ENCODE assay signal across 22 cellular contexts in genomic region chr3:119170821-119171220, GRCh38. TPM values are rescaled to one million over a fixed set of nuclear protein-coding genes. Genes with fewer than 3 reads are reported as not detected.
DNase-seq lines count a peak whose midpoint lies in the region; ATAC-seq and TF ChIP-seq lines count a peak whose summit lies in the region.
"Had no signal": no experiment of that assay in that cellular context is flagged by ENCODE, and none has a peak within 500 bp of the region (broad histone marks: within the 10 kb centered on the region; RNA-seq: fewer than 3 reads in every experiment).

No MANE protein-coding gene starts in this region.

- CTCF ChIA-PET in mammary epithelial cell (lab: Charles Lee; ENCODE audit: low non-redundant PET): no interaction called here

- DNase-seq in mammary epithelial cell: no peak
- no peak for DNase-seq in breast epithelium (ENCODE audit: low spot score in 2 of 2)
- DNase-seq in HFFc6: peak; percentile 26
- no peak for DNase-seq in foreskin keratinocyte
- no peak for DNase-seq in mucosa of descending colon
- DNase-seq in NCI-H187 (lab: John Stamatoyannopoulos, UW): no peak
- DNase-seq in posterior cingulate gyrus: no peak
- DNase-seq in germinal center (ENCODE audit: low spot score): no peak
- DNase-seq: BE2C; C1 segment of cervical spinal cord; CD4-positive, CD25-positive, alpha-beta regulatory T cell; CD8-positive, alpha-beta memory T cell; COR-L47; DMS 273 treated with DMSO at 0.1 percent for 48 hours; DMS53; DND-41; H7 had no signal

- ATAC-seq in foreskin keratinocyte (peak; percentile 12), mucosa of descending colon (no peak)
- ATAC-seq: A549, GM23338, HCT116 had no signal

- TF ChIP-seq CTCF in mammary epithelial cell (conservative IDR thresholded peaks at IDR 0.05 in 1 of 2, IDR thresholded peaks at IDR 0.05 in 1 of 2; ENCODE audit: extremely low read depth in 1 of 2, insufficient read depth in 1 of 2, low read depth in 1 of 2, low read length in 2 of 2): no peak
- no peak for TF ChIP-seq CTCF in breast epithelium (IDR thresholded peaks at IDR 0.05)
- TF ChIP-seq CTCF in HFFc6 (IDR thresholded peaks at IDR 0.05): no peak
- TF ChIP-seq CTCF in foreskin keratinocyte (conservative IDR thresholded peaks at IDR 0.05): no peak
- TF ChIP-seq CTCF in mucosa of descending colon (IDR thresholded peaks at IDR 0.05): no peak

- peaks cover 2% of the 10 kb centered on the region; the same call in 1 of the 2 replicates for H3K27me3 Mint-ChIP-seq in HFFc6 (ENCODE audit: insufficient read depth)

- peaks cover 14% of the 10 kb centered on the region for H3K4me1 Mint-ChIP-seq in HFFc6 (ENCODE audit: low read depth)
- H3K4me1 Mint-ChIP-seq: CD4-positive, CD25-positive, alpha-beta regulatory T cell; CD8-positive, alpha-beta memory T cell had no signal

- intact Hi-C loops in mammary epithelial cell (cut with micrococcal nuclease) (no loop called here), breast epithelium (cut with DNase I; ENCODE audit: low total_unique reads) (no loop called here), mucosa of descending colon (cut with DNase I, micrococcal nuclease) (no loop called here), posterior cingulate gyrus (cut with DNase I) (no loop called here)

- H3K79me2 ChIP-seq in mammary epithelial cell (ENCODE audit: insufficient read depth, low read length): no peaks in the 10 kb centered on the region

- no peak overlapping the region for H3K4me2 ChIP-seq in mammary epithelial cell (ENCODE audit: insufficient read depth, low read depth, low read length)
- H3K4me2 ChIP-seq: A549, GM23338 had no signal

- in situ Hi-C loops in mammary epithelial cell (cut with MboI; ENCODE audit: low sequenced_read_pairs in 2 of 2): no loop called here

- no peaks in the 10 kb centered on the region for H4K20me1 ChIP-seq in mammary epithelial cell (ENCODE audit: insufficient read depth, low read length)

- BruUV-seq in mammary epithelial cell (replicated peaks; lab: Mats Ljungman, UMichigan): no TSS peak

- H3K27ac Mint-ChIP-seq in HFFc6: peak overlapping the region; percentile 47; the same call in 1 of the 2 replicates
- H3K27ac Mint-ChIP-seq: CD4-positive, CD25-positive, alpha-beta regulatory T cell; CD8-positive, alpha-beta memory T cell; GM23338 had no signal

- H3K36me3 ChIP-seq in mammary epithelial cell (ENCODE audit: insufficient read depth, low read length): no peaks in the 10 kb centered on the region
- H3K36me3 ChIP-seq in breast epithelium: no peaks in the 10 kb centered on the region
- H3K36me3 ChIP-seq in mucosa of descending colon (ENCODE audit: low read depth): no peaks in the 10 kb centered on the region
- H3K36me3 ChIP-seq: BE2C had no signal

- H3K27ac ChIP-seq in mammary epithelial cell (ENCODE audit: insufficient read depth, low read depth, low read length) (no peak overlapping the region), breast epithelium (no peak overlapping the region), foreskin keratinocyte (no peak overlapping the region)
- H3K27ac ChIP-seq: 22Rv1 had no signal

- no peaks in the 10 kb centered on the region for H3K36me3 Mint-ChIP-seq in HFFc6 (ENCODE audit: low read depth)
- H3K36me3 Mint-ChIP-seq: CD4-positive, CD25-positive, alpha-beta regulatory T cell; CD8-positive, alpha-beta memory T cell had no signal

- H3K4me1 ChIP-seq in mammary epithelial cell (ENCODE audit: insufficient read depth, low read length): peaks cover 4% of the 10 kb centered on the region
- no peaks in the 10 kb centered on the region for H3K4me1 ChIP-seq in breast epithelium
- H3K4me1 ChIP-seq in foreskin keratinocyte: peaks cover 4% of the 10 kb centered on the region
- H3K4me1 ChIP-seq in mucosa of descending colon (ENCODE audit: low read depth): peaks cover under 1% of the 10 kb centered on the region
- H3K4me1 ChIP-seq: BE2C had no signal

- H2AFZ ChIP-seq in mammary epithelial cell (ENCODE audit: low read depth, low read length): peak overlapping the region; percentile 0
- H2AFZ ChIP-seq: GM23338 had no signal

- dilution Hi-C loops in mammary epithelial cell (cut with HindIII; ENCODE audit: low sequenced_read_pairs): no loop called here

- 0 out of 2 replicates have a peak, but pooled peaks cover 1% of the 10 kb centered on the region for H3K9me3 Mint-ChIP-seq in HFFc6
- H3K9me3 Mint-ChIP-seq: CD8-positive, alpha-beta memory T cell had no signal

- no peak overlapping the region for H3K4me3 Mint-ChIP-seq in HFFc6
- H3K4me3 Mint-ChIP-seq: CD8-positive, alpha-beta memory T cell; GM23338 had no signal

- WGBS in mammary epithelial cell (ENCODE audit: low coverage, missing lambda C conversion rate): 89% methylated on average over 3 of the region's 3 CpGs

- TF ChIP-seq POLR2A in breast epithelium (IDR thresholded peaks at IDR 0.05): no peak

- H3K27me3 ChIP-seq in mammary epithelial cell (ENCODE audit: insufficient read depth, low read length): no peaks in the 10 kb centered on the region
- no peaks in the 10 kb centered on the region for H3K27me3 ChIP-seq in breast epithelium
- H3K27me3 ChIP-seq in foreskin keratinocyte: no peaks in the 10 kb centered on the region

- H3K9me3 ChIP-seq in mammary epithelial cell (replicated peaks; ENCODE audit: insufficient read depth, low read length) (no peaks in the 10 kb centered on the region), breast epithelium (no peaks in the 10 kb centered on the region), mucosa of descending colon (no peaks in the 10 kb centered on the region)
- H3K9me3 ChIP-seq: A549, BE2C had no signal

- no peak overlapping the region for H3K9ac ChIP-seq in mammary epithelial cell (ENCODE audit: insufficient read depth, low read length)

- H3K4me3 ChIP-seq in mammary epithelial cell (replicated peaks in 1 of 3; ENCODE audit: insufficient read depth in 1 of 3, low read depth in 2 of 3, low read length in 3 of 3): no peak overlapping the region
- no peak overlapping the region for H3K4me3 ChIP-seq in breast epithelium
- no peak overlapping the region for H3K4me3 ChIP-seq in mucosa of descending colon
- H3K4me3 ChIP-seq: A549, GM23338 had no signal

RNA-seq across cellular contexts. Expression of gene UPK1B, which starts 2.6 kb away (rescaled TPM):
- 1 to 10 TPM in 1 of 2 donors, not detected in 1; 1.7 TPM for total RNA-seq in mammary epithelial cell
- 0.50 TPM for polyA plus RNA-seq in mammary epithelial cell
- 1.4 TPM for polyA minus RNA-seq in mammary epithelial cell
- total RNA-seq in breast epithelium: 1 to 10 TPM in 1 of 3 donors, not detected in 2; 6.7 TPM
- total RNA-seq in HFFc6 (2021; fragmentation: NEBNext Ultra II Directional; extraction: Animal tissue kit (Norgen Biotek cat#: 25700)): under 1 TPM in 2 of 6 experiments, not detected in 4; 0.10 to 0.12 TPM
- 1.9 and 4.8 TPM in 2 replicates for total RNA-seq in foreskin keratinocyte
- polyA plus RNA-seq in foreskin keratinocyte: 2.3 and 5.5 TPM in 2 replicates
- not detected for total RNA-seq in mucosa of descending colon
- total RNA-seq: CD4-positive, CD25-positive, alpha-beta regulatory T cell; CD8-positive, alpha-beta memory T cell had no signal
- polyA plus RNA-seq: CD4-positive, CD25-positive, alpha-beta regulatory T cell; CD8-positive, alpha-beta memory T cell had no signal

RNA-seq across cellular contexts. Expression of gene TEX55, which starts 24.9 kb away (rescaled TPM):
- not detected for total RNA-seq in mammary epithelial cell
- 0.05 TPM for polyA plus RNA-seq in mammary epithelial cell
- not detected for polyA minus RNA-seq in mammary epithelial cell
- not detected for total RNA-seq in breast epithelium
- total RNA-seq in HFFc6 (2021; fragmentation: NEBNext Ultra II Directional; extraction: Animal tissue kit (Norgen Biotek cat#: 25700)): not detected
- not detected in 2 replicates for total RNA-seq in foreskin keratinocyte
- polyA plus RNA-seq in foreskin keratinocyte: not detected in 2 replicates
- not detected for total RNA-seq in mucosa of descending colon
- total RNA-seq: CD4-positive, CD25-positive, alpha-beta regulatory T cell; CD8-positive, alpha-beta memory T cell; H7 had no signal
- polyA plus RNA-seq: AG04450; CD4-positive, CD25-positive, alpha-beta regulatory T cell; CD8-positive, alpha-beta memory T cell; GM23338 had no signal
